21 cellular contexts compared by ENCODE assay signal in genomic region chr10:130233426-130233825, GRCh38.
"Had no signal": no experiment of that assay in that cellular context is flagged by ENCODE, and none has a peak within 500 bp of the region (broad histone marks: within the 10 kb centered on the region; RNA-seq: fewer than 3 reads in every experiment).

No MANE protein-coding gene starts in this region.

- DNase-seq: activated CD4-positive, alpha-beta T cell treated with anti-CD3 and anti-CD28 coated beads for 48 hours; activated CD4-positive, alpha-beta T cell treated with anti-CD3 and anti-CD28 coated beads, Interleukin-2, amount 50 U/mL, for 4 hours; activated CD4-positive, CD25-positive, alpha-beta regulatory T cell treated with anti-CD3 and anti-CD28 coated beads, Interleukin-2, amount 50 U/mL, for 72 hours; activated CD8-positive, alpha-beta memory T cell treated with anti-CD3 and anti-CD28 coated beads, Interleukin-2, amount 50 U/mL, for 4 hours; activated T-cell treated with anti-CD3 and anti-CD28 coated beads, Interleukin-2, amount 50 U/mL, for 1 hour; Kasumi-1; KBM-7; NCI-H1105 treated with DMSO at 0.1 percent for 48 hours; NCI-H1436 treated with DMSO at 0.1 percent for 48 hours; NCI-H187; NCI-H2081; NCI-H446; NCI-H524; PC-3; SHP77; SW 1271 had no signal

- H3K4me3 ChIP-seq: breast epithelium, SJSA1 had no signal

- H3K9me3 ChIP-seq: SJSA1 had no signal

- H3K4me3 Mint-ChIP-seq: activated naive CD4-positive, alpha-beta T cell treated with anti-CD3 and anti-CD28 coated beads, Interleukin-2, amount 50 U/mL, for 24 hours; WTC11 had no signal

- H3K27me3 Mint-ChIP-seq: activated naive CD4-positive, alpha-beta T cell treated with anti-CD3 and anti-CD28 coated beads, Interleukin-2, amount 50 U/mL, for 24 hours had no signal

- ATAC-seq: PC-3, SK-N-SH treated with all-trans-retinoic acid at 6 μM for 48 hours, WTC11 had no signal

- H3K27ac ChIP-seq: breast epithelium, SJSA1 had no signal

- H3K27ac Mint-ChIP-seq: activated naive CD4-positive, alpha-beta T cell treated with anti-CD3 and anti-CD28 coated beads, Interleukin-2, amount 50 U/mL, for 24 hours; WTC11 had no signal

- H3K36me3 ChIP-seq: breast epithelium, SJSA1 had no signal

- H3K4me1 Mint-ChIP-seq: activated naive CD4-positive, alpha-beta T cell treated with anti-CD3 and anti-CD28 coated beads, Interleukin-2, amount 50 U/mL, for 24 hours; WTC11 had no signal

- H3K4me1 ChIP-seq: breast epithelium, SJSA1 had no signal

- H3K27me3 ChIP-seq: breast epithelium, SJSA1 had no signal
